Comparison of ENCODE assay signal across 8 cellular contexts in genomic region chr16:30184430-30185140, GRCh38. TPM values are rescaled to one million over a fixed set of nuclear protein-coding genes. Genes with fewer than 3 reads are reported as not detected.
DNase-seq lines count a peak whose midpoint lies in the region; ATAC-seq, FAIRE-seq and TF ChIP-seq lines count a peak whose summit lies in the region.

No MANE protein-coding gene starts in this region.

- peaks cover 8 to 9% of the 10 kb centered on the region in 2 experiments for H4K20me1 ChIP-seq in H1 (replicated peaks in 1 of 2; ENCODE audit: control insufficient read depth in 1 of 2, insufficient read depth in 2 of 2, low read length in 2 of 2)

- H3K27me3 ChIP-seq in H1 (replicated peaks in 1 of 4; ENCODE audit: control insufficient read depth in 3 of 4, extremely low read depth in 1 of 4, insufficient read depth in 3 of 4, low read length in 3 of 4) (peaks cover 0 to 22% (median 12%) of the 10 kb centered on the region in 4 experiments; a peak in 4 of 7 replicates), prostate gland (replicated peaks; ENCODE audit: insufficient read depth) (no peaks in the 10 kb centered on the region)

- TF ChIP-seq EP300 in H1 (IDR thresholded peaks at IDR 0.05; ENCODE audit: borderline replicate concordance in 1 of 2, low read depth in 2 of 2, low read length in 2 of 2): no peak

- H3K23ac ChIP-seq in H1 (ENCODE audit: insufficient read length): no peak overlapping the region

- H2BK5ac ChIP-seq in H1 (ENCODE audit: low read depth, low read length): peak overlapping the region; percentile 35; the same call in 1 of the 2 replicates

- TF ChIP-seq CTCF in H1 (IDR thresholded peaks at IDR 0.05; ENCODE audit: control extremely low read depth in 1 of 3, insufficient read depth in 1 of 3, low read depth in 1 of 3, low read length in 3 of 3) (no peak), prostate gland (IDR thresholded peaks at IDR 0.05) (no peak)

- CTCF ChIA-PET in H1 (lab: Charles Lee; ENCODE audit: partially characterized antibody): interaction anchor here (1.0 to 4.4 kb wide), 4 partner anchors 67 to 444 kb away, joined by 3 to 21 read pairs (median 4); partner anchors contain the start of gene GDPD3

- H3K9me3 ChIP-seq in H1 (ENCODE audit: insufficient read depth in 2 of 2, low read depth in 1 of 2, low read length in 1 of 2): no peaks in the 10 kb centered on the region
- H3K9me3 ChIP-seq in prostate gland: no peaks in the 10 kb centered on the region

- no peak overlapping the region for H2BK12ac ChIP-seq in H1 (ENCODE audit: low read depth, low read length)

- intact Hi-C loops in prostate gland (cut with DNase I): no loop called here

- peak overlapping the region; percentile 98 for H2BK15ac ChIP-seq in H1 (ENCODE audit: low read length)

- no peaks in the 10 kb centered on the region for H3K79me1 ChIP-seq in H1 (ENCODE audit: low read depth, low read length)

- no peak overlapping the region for H2BK120ac ChIP-seq in H1 (replicated peaks; ENCODE audit: low read depth, low read length)

- POLR2A ChIA-PET in H1 (lab: Charles Lee; ENCODE audit: partially characterized antibody): interaction anchor here (0.6 to 1.2 kb wide), 2 partner anchors 12 to 503 kb away, joined by 3 read pairs; no protein-coding TSS in a partner anchor

- no peak overlapping the region for H3K9ac ChIP-seq in H1 (replicated peaks in 1 of 4; ENCODE audit: extremely low read depth in 1 of 4, low read depth in 3 of 4, low read length in 3 of 4)

- H3K4ac ChIP-seq in H1 (replicated peaks; ENCODE audit: insufficient read length, low read depth, low read length): no peak overlapping the region

- TF ChIP-seq RAD21 in H1 (IDR thresholded peaks at IDR 0.05 in 1 of 2, conservative IDR thresholded peaks at IDR 0.05 in 1 of 2; ENCODE audit: low read depth in 2 of 2, low read length in 2 of 2): no peak

- H3K18ac ChIP-seq in H1 (ENCODE audit: extremely low read depth, low read length): no peak overlapping the region

- DNase-seq in NCI-H146 (lab: John Stamatoyannopoulos, UW): peak; percentile 93
- peak; percentile 26 to 30 for DNase-seq in activated CD4-positive, alpha-beta T cell treated with anti-CD3 and anti-CD28 coated beads, Interleukin-2, amount 50 U/mL, for 4 hours
- DNase-seq in H1 (ENCODE audit: low read depth in 1 of 2, low spot score in 2 of 2): peak in 1 of 2 experiments; percentile 46
- no peak for DNase-seq in prostate gland (ENCODE audit: low spot score)
- no peak for DNase-seq in epidermal melanocyte (ENCODE audit: insufficient read length, low spot score)
- DNase-seq in dedifferentiated amniotic fluid mesenchymal stem cell (ENCODE audit: extremely low spot score): no peak

- H3K4me2 ChIP-seq in H1 (ENCODE audit: insufficient read depth in 1 of 2, low read depth in 2 of 2, low read length in 2 of 2): peak overlapping the region; percentile 56 to 87; a peak in 2 of 4 replicates

- H2BK20ac ChIP-seq in H1 (ENCODE audit: low read length): no peak overlapping the region

- H3K36me3 ChIP-seq in H1 (ENCODE audit: control insufficient read depth in 2 of 4, insufficient read depth in 4 of 4, low read length in 3 of 4): no peaks in the 10 kb centered on the region
- H3K36me3 ChIP-seq in prostate gland: no peaks in the 10 kb centered on the region

- no peak overlapping the region for H4K5ac ChIP-seq in H1 (ENCODE audit: insufficient read length, low read depth, low read length)

- H4K8ac ChIP-seq in H1 (ENCODE audit: extremely low read depth, insufficient read depth, low read length): no peak overlapping the region; the same call in 1 of the 2 replicates

- H2AFZ ChIP-seq in H1 (ENCODE audit: low read length): no peak overlapping the region

- H3K56ac ChIP-seq in H1 (replicated peaks; ENCODE audit: insufficient read length, low read depth, low read length): no peak overlapping the region

- no peak overlapping the region for H4K91ac ChIP-seq in H1 (replicated peaks; ENCODE audit: insufficient read length, low read length)

- TF ChIP-seq POLR2A in H1 (IDR thresholded peaks at IDR 0.05; ENCODE audit: control extremely low read depth in 1 of 2, low read depth in 2 of 2, low read length in 2 of 2) (no peak), prostate gland (IDR thresholded peaks at IDR 0.05) (no peak)

- H3K79me2 ChIP-seq in H1 (ENCODE audit: control insufficient read depth in 1 of 2, insufficient read depth in 2 of 2, low read length in 2 of 2): no peaks in the 10 kb centered on the region

- H3K4me1 ChIP-seq in H1 (replicated peaks in 1 of 4; ENCODE audit: control insufficient read depth in 3 of 4, insufficient read depth in 4 of 4, low read length in 3 of 4) (peaks cover 0 to 12% (median 4%) of the 10 kb centered on the region in 4 experiments; a peak in 4 of 7 replicates), prostate gland (replicated peaks) (no peaks in the 10 kb centered on the region)

- peak; percentile 3 for ATAC-seq in GM19324 (IDR thresholded peaks at IDR 0.05; ENCODE audit: low FRiP score, unreplicated experiment)
- no peak for ATAC-seq in GM19467 (IDR thresholded peaks at IDR 0.05; ENCODE audit: unreplicated experiment)

- H3K4me3 ChIP-seq in H1 (ENCODE audit: extremely low read depth in 1 of 4, insufficient read depth in 2 of 4, low read depth in 3 of 4, low read length in 4 of 4) (peak overlapping the region in 1 of 4 experiments; percentile 69; a peak in 1 of 8 replicates), prostate gland (peak overlapping the region; percentile 48 to 49)

- H2AK5ac ChIP-seq in H1 (ENCODE audit: low read depth, low read length): peak overlapping the region; percentile 53; the same call in 1 of the 2 replicates

- H3K23me2 ChIP-seq in H1 (ENCODE audit: low read depth, low read length): peaks cover 10% of the 10 kb centered on the region; the same call in 1 of the 2 replicates

- FAIRE-seq in H1 (lab: Jason Lieb, UNC): no peak

- H3K27ac ChIP-seq in H1 (ENCODE audit: low read depth, low read length) (no peak overlapping the region), prostate gland (no peak overlapping the region)

- no peak overlapping the region for H3K14ac ChIP-seq in H1 (ENCODE audit: insufficient read length)

- WGBS in H1 (ENCODE audit: extremely low coverage in 1 of 2, insufficient coverage in 1 of 2, insufficient read length in 1 of 2, insufficient replicate concordance in 2 of 2, low coverage in 1 of 2, low lambda C conversion rate in 2 of 2, missing lambda C conversion rate in 1 of 2), 2 experiments: 72% methylated on average over 12 of the region's 14 CpGs; no CpG with 5 or more reads in 1 of the 2 experiments
- 37% methylated on average over 13 of the region's 14 CpGs for WGBS in prostate gland

TF ChIP-seq in H1, 55 proteins besides CTCF, POLR2A, EP300 and RAD21:
- TF ChIP-seq TEAD4 (IDR thresholded peaks at IDR 0.05; ENCODE audit: low read depth, low read length): no peak
- no peak for TF ChIP-seq KDM1A (IDR thresholded peaks at IDR 0.05; ENCODE audit: borderline replicate concordance, low read length)
- TF ChIP-seq KDM5A (IDR thresholded peaks at IDR 0.05; ENCODE audit: low read length): no peak
- TF ChIP-seq TBP (IDR thresholded peaks at IDR 0.05; ENCODE audit: low read depth, low read length): no peak
- no peak for TF ChIP-seq BACH1 (IDR thresholded peaks at IDR 0.05; ENCODE audit: low read length)
TF ChIP-seq in H1: peak in this region for 0.

RNA-seq across cellular contexts. Expression of gene CORO1A, which starts 1.2 kb away (rescaled TPM):
- 11.7 and 12.1 TPM in 2 replicates for total RNA-seq in H1 (2021; fragmentation: NEBNext Ultra II Directional; extraction: Animal tissue kit (Norgen Biotek cat#: 25700))
- 10.9 and 11.8 TPM in 2 replicates for polyA plus RNA-seq in H1 (2011; rRNA removed)
- 12.8 TPM for polyA plus RNA-seq in H1 (2011; cell fraction: cytosol; rRNA removed)
- polyA plus RNA-seq in H1 (2011; cell fraction: nucleus; rRNA removed): 14.4 TPM
- 4.2 to 9.5 TPM (median 8.2 TPM) in 4 replicates for polyA plus RNA-seq in H1 (2012, experiment 1 of 2)
- 6.8 TPM for polyA plus RNA-seq in H1 (2012, experiment 2 of 2)
- 9.9 TPM for polyA plus RNA-seq in H1 (2013, experiment 1 of 2)
- polyA plus RNA-seq in H1 (2013, experiment 2 of 2): 9.6 TPM
- 3.2 and 6.6 TPM in 2 replicates for polyA minus RNA-seq in H1 (2011; rRNA and poly(A)+ RNA removed)
- polyA minus RNA-seq in H1 (2011; cell fraction: cytosol; rRNA and poly(A)+ RNA removed): 4.4 TPM
- 5.6 TPM for polyA minus RNA-seq in H1 (2011; cell fraction: nucleus; rRNA and poly(A)+ RNA removed)
- 10 to 100 TPM in 1 of 2 donors, 1 to 10 TPM in 1; 8.9 to 14.7 TPM for total RNA-seq in prostate gland

RNA-seq across cellular contexts. Expression of gene BOLA2B, which starts 8.9 kb away (rescaled TPM):
- 208 and 211 TPM in 2 replicates for total RNA-seq in H1 (2021; fragmentation: NEBNext Ultra II Directional; extraction: Animal tissue kit (Norgen Biotek cat#: 25700))
- polyA plus RNA-seq in H1 (2011; rRNA removed): 872 and 991 TPM in 2 replicates
- 876 TPM for polyA plus RNA-seq in H1 (2011; cell fraction: cytosol; rRNA removed)
- 204 TPM for polyA plus RNA-seq in H1 (2011; cell fraction: nucleus; rRNA removed)
- 167 to 478 TPM (median 304 TPM) in 4 replicates for polyA plus RNA-seq in H1 (2012, experiment 1 of 2)
- 1,048 TPM for polyA plus RNA-seq in H1 (2012, experiment 2 of 2)
- polyA plus RNA-seq in H1 (2013, experiment 1 of 2): 617 TPM
- polyA plus RNA-seq in H1 (2013, experiment 2 of 2): 657 TPM
- 48.6 and 53.1 TPM in 2 replicates for polyA minus RNA-seq in H1 (2011; rRNA and poly(A)+ RNA removed)
- 121 TPM for polyA minus RNA-seq in H1 (2011; cell fraction: cytosol; rRNA and poly(A)+ RNA removed)
- polyA minus RNA-seq in H1 (2011; cell fraction: nucleus; rRNA and poly(A)+ RNA removed): 106 TPM
- total RNA-seq in prostate gland: 100 to 1,000 TPM; 137 to 151 TPM

RNA-seq across cellular contexts. Expression of gene SLX1A, which starts 9.1 kb away (rescaled TPM):
- total RNA-seq in H1 (2021; fragmentation: NEBNext Ultra II Directional; extraction: Animal tissue kit (Norgen Biotek cat#: 25700)): 18.2 and 36.9 TPM in 2 replicates
- polyA plus RNA-seq in H1 (2011; rRNA removed): 4.7 and 7.3 TPM in 2 replicates
- polyA plus RNA-seq in H1 (2011; cell fraction: cytosol; rRNA removed): 10.8 TPM
- 33.5 TPM for polyA plus RNA-seq in H1 (2011; cell fraction: nucleus; rRNA removed)
- 54.4 to 87.1 TPM (median 77.8 TPM) in 4 replicates for polyA plus RNA-seq in H1 (2012, experiment 1 of 2)
- polyA plus RNA-seq in H1 (2012, experiment 2 of 2): 56.5 TPM
- polyA plus RNA-seq in H1 (2013, experiment 1 of 2): 24.3 TPM
- polyA plus RNA-seq in H1 (2013, experiment 2 of 2): 24.1 TPM
- polyA minus RNA-seq in H1 (2011; rRNA and poly(A)+ RNA removed): 2.2 and 3.2 TPM in 2 replicates
- polyA minus RNA-seq in H1 (2011; cell fraction: cytosol; rRNA and poly(A)+ RNA removed): 15.7 TPM
- polyA minus RNA-seq in H1 (2011; cell fraction: nucleus; rRNA and poly(A)+ RNA removed): 12.9 TPM
- total RNA-seq in prostate gland: 10 to 100 TPM; 36.8 to 41.3 TPM

RNA-seq across cellular contexts. Expression of gene SULT1A3, which starts 14.5 kb away (rescaled TPM):
- total RNA-seq in H1 (2021; fragmentation: NEBNext Ultra II Directional; extraction: Animal tissue kit (Norgen Biotek cat#: 25700)): 10.9 and 13.8 TPM in 2 replicates
- polyA plus RNA-seq in H1 (2011; rRNA removed): 1.9 and 4.4 TPM in 2 replicates
- polyA plus RNA-seq in H1 (2011; cell fraction: cytosol; rRNA removed): 6.8 TPM
- 18.0 TPM for polyA plus RNA-seq in H1 (2011; cell fraction: nucleus; rRNA removed)
- 17.8 to 26.6 TPM (median 21.6 TPM) in 4 replicates for polyA plus RNA-seq in H1 (2012, experiment 1 of 2)
- 20.9 TPM for polyA plus RNA-seq in H1 (2012, experiment 2 of 2)
- 19.7 TPM for polyA plus RNA-seq in H1 (2013, experiment 1 of 2)
- 17.8 TPM for polyA plus RNA-seq in H1 (2013, experiment 2 of 2)
- polyA minus RNA-seq in H1 (2011; rRNA and poly(A)+ RNA removed): 1.2 and 1.9 TPM in 2 replicates
- not detected for polyA minus RNA-seq in H1 (2011; cell fraction: cytosol; rRNA and poly(A)+ RNA removed)
- 8.2 TPM for polyA minus RNA-seq in H1 (2011; cell fraction: nucleus; rRNA and poly(A)+ RNA removed)
- total RNA-seq in prostate gland: 10 to 100 TPM in 1 of 2 donors, 1 to 10 TPM in 1; 8.8 to 10.2 TPM

Comparison
In these comparisons a context has a peak if more than half of its experiments do, and no peak if none do; other contexts are left out.
1. DNase-seq: peak in NCI-H146 (single experiment) and activated CD4-positive, alpha-beta T cell treated with anti-CD3 and anti-CD28 coated beads, Interleukin-2, amount 50 U/mL, for 4 hours (2 of 2); none in prostate gland (single experiment), epidermal melanocyte (single experiment) and dedifferentiated amniotic fluid mesenchymal stem cell (single experiment).